17 cellular contexts compared by ENCODE assay signal in genomic region chr3:152843955-152844354, GRCh38. TPM values are rescaled to one million over a fixed set of nuclear protein-coding genes. Genes with fewer than 3 reads are reported as not detected.
A peak's percentile ranks its signal among the peaks of the same experiment; 100 is the strongest.
DNase-seq lines count a peak whose midpoint lies in the region; ATAC-seq and FAIRE-seq lines count a peak whose summit lies in the region.
"Had no signal": no experiment of that assay in that cellular context is flagged by ENCODE, and none has a peak within 500 bp of the region (broad histone marks: within the 10 kb centered on the region; RNA-seq: fewer than 3 reads in every experiment).

No MANE protein-coding gene starts in this region.

- ATAC-seq in GM19395 (IDR thresholded peaks at IDR 0.05; ENCODE audit: unreplicated experiment) (peak; percentile 86), HG02938 (IDR thresholded peaks at IDR 0.05; ENCODE audit: unreplicated experiment) (peak; percentile 93), HG03558 (IDR thresholded peaks at IDR 0.05; ENCODE audit: extremely low read depth, unreplicated experiment) (peak; percentile 94), Right ventricle myocardium superior (ENCODE audit: poor library complexity) (no peak)
- ATAC-seq: activated CD4-positive, CD25-positive, alpha-beta regulatory T cell treated with anti-CD3 and anti-CD28 coated beads, Interleukin-2, amount 50 U/mL, for 24 hours; GM23338; natural killer cell treated with Interleukin-12 subunit alpha and Interleukin-12 subunit beta and Interleukin-15 and Interleukin-18, amount 100 ng/mL, for 72 hours had no signal

- intact Hi-C loops in Right ventricle myocardium superior (cut with DNase I): no loop called here

- DNase-seq in COLO829 (ENCODE audit: low spot score) (no peak), frontal cortex (ENCODE audit: low spot score in 2 of 2) (no peak), hepatic stellate cell (ENCODE audit: low spot score) (no peak), Right ventricle myocardium superior (no peak)
- DNase-seq: AML-193, amygdala, Calu3, KBM-7, mesendoderm, NCI-H748 treated with DMSO at 0.1 percent for 48 hours, T1000 had no signal

- no peak for FAIRE-seq in frontal cortex (lab: Jason Lieb, UNC)

RNA-seq across cellular contexts. Expression of gene P2RY1, which starts 9.0 kb away (rescaled TPM):
- total RNA-seq in frontal cortex: 33.8 TPM
- total RNA-seq in Right ventricle myocardium superior: 9.5 TPM
